ENCODE assay signal across 8 cellular contexts in genomic region chr1:154970631-154971340, GRCh38. TPM values are rescaled to one million over a fixed set of nuclear protein-coding genes. Genes with fewer than 3 reads are reported as not detected.
A peak's percentile ranks its signal among the peaks of the same experiment; 100 is the strongest.
DNase-seq lines count a peak whose midpoint lies in the region; TF ChIP-seq lines count a peak whose summit lies in the region.

TSS of gene SHC1 (minus strand) at chr1:154970747. CDS start at chr1:154970526, 221 bp downstream.

- H3K27me3 ChIP-seq in subcutaneous abdominal adipose tissue (ENCODE audit: control insufficient read depth in 5 of 5, insufficient read depth in 4 of 5, low read length in 5 of 5): peaks cover 0 to 11% (median 0%) of the 10 kb centered on the region in 5 donors

- peaks cover 5% of the 10 kb centered on the region for H3K36me3 Mint-ChIP-seq in mesothelial cell of epicardium

- peak within 1 kb of the TSS; percentile 59 for H3K4me3 Mint-ChIP-seq in mesothelial cell of epicardium

- H3K9me3 Mint-ChIP-seq in mesothelial cell of epicardium: no peaks in the 10 kb centered on the region

- H3K27ac Mint-ChIP-seq in mesothelial cell of epicardium: peak within 1 kb of the TSS; percentile 13

- peaks cover 40% of the 10 kb centered on the region for H3K4me1 Mint-ChIP-seq in mesothelial cell of epicardium

- H3K9me3 ChIP-seq in subcutaneous abdominal adipose tissue (ENCODE audit: control insufficient read depth in 5 of 5, low read length in 5 of 5): peaks cover 0 to 2% (median 0%) of the 10 kb centered on the region in 5 donors

- DNase-seq in NCI-H2081 (lab: John Stamatoyannopoulos, UW) (peak; percentile 62 to 70), NCI-H2081 treated with DMSO at 0.1 percent for 48 hours (lab: John Stamatoyannopoulos, UW) (no peak), NCI-H1048 (lab: John Stamatoyannopoulos, UW) (peak; percentile 63), epithelial cell of proximal tubule (ENCODE audit: low read depth) (no peak), mesothelial cell of epicardium (ENCODE audit: low spot score in 2 of 2, unreplicated experiment in 2 of 2) (peak; percentile 74 to 85), NCI-H1417 treated with DMSO at 0.1 percent for 48 hours (lab: John Stamatoyannopoulos, UW) (no peak)
- DNase-seq in activated CD4-positive, alpha-beta T cell treated with anti-CD3 and anti-CD28 coated beads, Interleukin-2, amount 50 U/mL, for 1 hour: peak; percentile 35

- peaks cover 0 to 35% (median 32%) of the 10 kb centered on the region in 5 donors for H3K36me3 ChIP-seq in subcutaneous abdominal adipose tissue (ENCODE audit: control insufficient read depth in 5 of 5, insufficient read depth in 5 of 5, low read length in 5 of 5)

- peak within 1 kb of the TSS; percentile 97 for H3K27ac ChIP-seq in subcutaneous abdominal adipose tissue (ENCODE audit: low read depth, low read length)

- TF ChIP-seq CTCF in epithelial cell of proximal tubule (conservative IDR thresholded peaks at IDR 0.05; ENCODE audit: low read depth, low read length) (no peak), mesothelial cell of epicardium (IDR thresholded peaks at IDR 0.05; ENCODE audit: unreplicated experiment) (no peak)

- H3K27me3 Mint-ChIP-seq in mesothelial cell of epicardium (ENCODE audit: low read depth): no peaks in the 10 kb centered on the region

- H3K4me1 ChIP-seq in subcutaneous abdominal adipose tissue (ENCODE audit: control insufficient read depth in 5 of 5, insufficient read depth in 5 of 5, low read length in 5 of 5): peaks cover 33 to 80% (median 67%) of the 10 kb centered on the region in 5 donors

- H3K9ac ChIP-seq in subcutaneous abdominal adipose tissue (ENCODE audit: low read length in 5 of 5): peak within 1 kb of the TSS; percentile 77 to 94 (median 81)

- H3K4me3 ChIP-seq in epithelial cell of proximal tubule (ENCODE audit: low read depth, low read length) (peak within 1 kb of the TSS; percentile 54), subcutaneous abdominal adipose tissue (ENCODE audit: low read depth in 1 of 5, low read length in 5 of 5) (peak within 1 kb of the TSS; percentile 54 to 69 (median 68))

RNA-seq across cellular contexts. Expression of gene SHC1, which starts in this region (rescaled TPM):
- total RNA-seq in epithelial cell of proximal tubule (131 and 155 TPM in 2 replicates), mesothelial cell of epicardium (115 to 132 TPM (median 117 TPM) in 3 replicates)

Comparison
In these comparisons a context has a peak if more than half of its experiments do, and no peak if none do; other contexts are left out.
1. DNase-seq: peak in NCI-H2081 (2 of 2), NCI-H1048 (single experiment), activated CD4-positive, alpha-beta T cell treated with anti-CD3 and anti-CD28 coated beads, Interleukin-2, amount 50 U/mL, for 1 hour (single experiment) and mesothelial cell of epicardium (2 of 2); none in NCI-H2081 treated with DMSO at 0.1 percent for 48 hours (single experiment), epithelial cell of proximal tubule (single experiment) and NCI-H1417 treated with DMSO at 0.1 percent for 48 hours (single experiment).